ENCODE assay signal across 21 cellular contexts in genomic region chrX:50684871-50685270, GRCh38.
"Had no signal": no experiment of that assay in that cellular context is flagged by ENCODE, and none has a peak within 500 bp of the region (broad histone marks: within the 10 kb centered on the region; RNA-seq: fewer than 3 reads in every experiment).

No MANE protein-coding gene starts in this region.

- ATAC-seq: natural killer cell treated with Interleukin-12 subunit alpha and Interleukin-12 subunit beta and Interleukin-15 and Interleukin-18, amount 100 ng/mL, for 72 hours; psoas muscle; right cardiac atrium; stimulated activated effector memory CD8-positive, alpha-beta T cell treated with anti-CD3 and anti-CD28 coated beads, Interleukin-12 subunit alpha, Interleukin-12 subunit beta, amount 100 ng/mL, for 72 hours; stimulated activated naive B cell treated with anti-CD40 and anti-IgM and Interleukin-4, amounts not matched to agents 10 μg/mL and 1 μg/mL and 100 μg/mL, for 72 hours had no signal

- DNase-seq: nephron progenitor cell; nucleus accumbens; ovary; posterior cingulate gyrus; psoas muscle; right cardiac atrium; right lobe of liver; sigmoid colon; small intestine; stimulated activated CD4-positive, alpha-beta T cell treated with anti-CD3 and anti-CD28 coated beads, Interleukin-15, amount 100 ng/mL, for 24 hours; stimulated activated CD4-positive, alpha-beta T cell treated with anti-CD3 and anti-CD28 coated beads, Interleukin-2, amount 100 ng/mL, for 24 hours; stimulated activated CD4-positive, alpha-beta T cell treated with anti-CD3 and anti-CD28 coated beads, Interleukin-2, amount 100 ng/mL, for 48 hours; stimulated activated CD4-positive, alpha-beta T cell treated with anti-CD3 and anti-CD28 coated beads, Interleukin-4, amount 100 ng/mL, for 24 hours; stimulated activated naive B cell treated with anti-CD40 and anti-IgM and Interleukin-4, amounts not matched to agents 10 μg/mL and 1 μg/mL and 100 μg/mL, for 72 hours; stimulated activated naive CD4-positive, alpha-beta T cell treated with Interleukin-2 at 50 U/mL for 16 hours; stomach; thyroid gland; trophoblast cell; upper lobe of left lung had no signal
